Comparison of ENCODE assay signal across 8 cellular contexts in genomic region chr10:45008524-45009161, GRCh38. TPM values are rescaled to one million over a fixed set of nuclear protein-coding genes. Genes with fewer than 3 reads are reported as not detected.
DNase-seq lines count a peak whose midpoint lies in the region; ATAC-seq and TF ChIP-seq lines count a peak whose summit lies in the region.

No MANE protein-coding gene starts in this region.

- peaks cover 10% of the 10 kb centered on the region for H3K9me3 Mint-ChIP-seq in activated CD4-positive, alpha-beta memory T cell treated with anti-CD3 and anti-CD28 coated beads, Interleukin-2, amount 10 ng/mL, durations not matched to agents 7 days and 5 days

- TF ChIP-seq CTCF in GM13977 (IDR thresholded peaks at IDR 0.05; ENCODE audit: extremely low read depth, insufficient read depth, missing control alignments): peak; percentile 69
- peak; percentile 74 for TF ChIP-seq CTCF in epithelial cell of esophagus (IDR thresholded peaks at IDR 0.05; ENCODE audit: insufficient read depth, low read depth, low read length, missing control alignments)

- H3K27me3 Mint-ChIP-seq in activated CD4-positive, alpha-beta memory T cell treated with anti-CD3 and anti-CD28 coated beads, Interleukin-2, amount 10 ng/mL, durations not matched to agents 7 days and 5 days: peaks cover 4% of the 10 kb centered on the region

- ATAC-seq in HG02870 (IDR thresholded peaks at IDR 0.05; ENCODE audit: unreplicated experiment): peak; percentile 71

- CTCF ChIA-PET in activated CD4-positive, alpha-beta memory T cell treated with anti-CD3 and anti-CD28 coated beads, Interleukin-2, amount 10 ng/mL, durations not matched to agents 7 days and 5 days (lab: Charles Lee): interaction anchor here (1.1 to 1.4 kb wide), 2 partner anchors 75 to 226 kb away, joined by 3 to 5 read pairs; no protein-coding TSS in a partner anchor

- in situ Hi-C loops in GM13977 (cut with MboI; ENCODE audit: low pct_unique_long_range_greater_than_20kb, low sequenced_read_pairs, unreplicated experiment): no loop called here

- no peak overlapping the region for H3K4me3 Mint-ChIP-seq in activated CD4-positive, alpha-beta memory T cell treated with anti-CD3 and anti-CD28 coated beads, Interleukin-2, amount 10 ng/mL, durations not matched to agents 7 days and 5 days

- POLR2A ChIA-PET in activated CD4-positive, alpha-beta memory T cell treated with anti-CD3 and anti-CD28 coated beads, Interleukin-2, amount 10 ng/mL, durations not matched to agents 7 days and 5 days (lab: Charles Lee): no interaction called here

- no peak overlapping the region for H3K4me3 ChIP-seq in SK-N-MC
- H3K4me3 ChIP-seq in epithelial cell of esophagus (ENCODE audit: low read length): no peak overlapping the region

- no peak overlapping the region for H3K27ac Mint-ChIP-seq in activated CD4-positive, alpha-beta memory T cell treated with anti-CD3 and anti-CD28 coated beads, Interleukin-2, amount 10 ng/mL, durations not matched to agents 7 days and 5 days

- H3K4me1 Mint-ChIP-seq in activated CD4-positive, alpha-beta memory T cell treated with anti-CD3 and anti-CD28 coated beads, Interleukin-2, amount 10 ng/mL, durations not matched to agents 7 days and 5 days: peaks cover 5% of the 10 kb centered on the region

- peaks cover 13% of the 10 kb centered on the region for H3K36me3 ChIP-seq in SK-N-MC (ENCODE audit: insufficient read depth, low read length)

- no peak overlapping the region for H3K9ac ChIP-seq in SK-N-MC (ENCODE audit: insufficient read length)

- no peak overlapping the region for H3K27ac ChIP-seq in SK-N-MC

- peaks cover 21% of the 10 kb centered on the region for H3K36me3 Mint-ChIP-seq in activated CD4-positive, alpha-beta memory T cell treated with anti-CD3 and anti-CD28 coated beads, Interleukin-2, amount 10 ng/mL, durations not matched to agents 7 days and 5 days (ENCODE audit: low read depth)

- no peaks in the 10 kb centered on the region for H3K9me3 ChIP-seq in SK-N-MC (ENCODE audit: low read depth, low read length)

- peak; percentile 78 for DNase-seq in AG20443 (ENCODE audit: low spot score)
- DNase-seq in GM13977 (ENCODE audit: low spot score): peak; percentile 64
- peak; percentile 37 to 85 (median 80) for DNase-seq in NCI-H1417 (lab: John Stamatoyannopoulos, UW)
- peak; percentile 34 for DNase-seq in SK-N-MC (ENCODE audit: low read depth, low spot score)
- DNase-seq in epithelial cell of esophagus (ENCODE audit: low read depth): peak; percentile 83
- DNase-seq in myocyte (ENCODE audit: low read depth): peak; percentile 89
- DNase-seq in activated CD4-positive, alpha-beta memory T cell treated with anti-CD3 and anti-CD28 coated beads, Interleukin-2, amount 10 ng/mL, durations not matched to agents 7 days and 5 days: no peak

RNA-seq across cellular contexts. Expression of gene ZNF22, which starts 7.9 kb away (rescaled TPM):
- total RNA-seq in myocyte: 25.2 and 25.9 TPM in 2 replicates
- 6.3 TPM for polyA plus RNA-seq in myocyte (2012)
- total RNA-seq in activated CD4-positive, alpha-beta memory T cell treated with anti-CD3 and anti-CD28 coated beads, Interleukin-2, amount 10 ng/mL, durations not matched to agents 7 days and 5 days: 10 to 100 TPM; 22.9 to 24.7 TPM

RNA-seq across cellular contexts. Expression of gene DEPP1, which starts 30.0 kb away (rescaled TPM):
- 37.4 and 55.5 TPM in 2 replicates for total RNA-seq in myocyte
- polyA plus RNA-seq in myocyte (2012): 39.3 TPM
- 1 to 10 TPM; 1.2 to 1.9 TPM for total RNA-seq in activated CD4-positive, alpha-beta memory T cell treated with anti-CD3 and anti-CD28 coated beads, Interleukin-2, amount 10 ng/mL, durations not matched to agents 7 days and 5 days

RNA-seq across cellular contexts. Expression of gene RASSF4, which starts 49.0 kb away (rescaled TPM):
- 608 and 1,159 TPM in 2 replicates for total RNA-seq in myocyte
- 413 TPM for polyA plus RNA-seq in myocyte (2012)
- total RNA-seq in activated CD4-positive, alpha-beta memory T cell treated with anti-CD3 and anti-CD28 coated beads, Interleukin-2, amount 10 ng/mL, durations not matched to agents 7 days and 5 days: 1 to 10 TPM in 1 of 2 experiments, under 1 TPM in 1; 0.50 to 1.2 TPM

Comparison
In these comparisons a context has a peak if more than half of its experiments do, and no peak if none do; other contexts are left out.
1. RNA of gene DEPP1, which starts 30.0 kb away (total RNA-seq): 37.4 to 55.5 TPM in myocyte; 1.2 to 1.9 TPM in activated CD4-positive, alpha-beta memory T cell treated with anti-CD3 and anti-CD28 coated beads, Interleukin-2, amount 10 ng/mL, durations not matched to agents 7 days and 5 days; every median in the first group is over 10 times any median in the second.
2. RNA of gene RASSF4, which starts 49.0 kb away (total RNA-seq): 608 to 1,159 TPM in myocyte; 0.50 to 1.2 TPM in activated CD4-positive, alpha-beta memory T cell treated with anti-CD3 and anti-CD28 coated beads, Interleukin-2, amount 10 ng/mL, durations not matched to agents 7 days and 5 days; every median in the first group is over 100 times any median in the second.